ENCODE assay signal across 27 cellular contexts in the genomic region with DNA sequence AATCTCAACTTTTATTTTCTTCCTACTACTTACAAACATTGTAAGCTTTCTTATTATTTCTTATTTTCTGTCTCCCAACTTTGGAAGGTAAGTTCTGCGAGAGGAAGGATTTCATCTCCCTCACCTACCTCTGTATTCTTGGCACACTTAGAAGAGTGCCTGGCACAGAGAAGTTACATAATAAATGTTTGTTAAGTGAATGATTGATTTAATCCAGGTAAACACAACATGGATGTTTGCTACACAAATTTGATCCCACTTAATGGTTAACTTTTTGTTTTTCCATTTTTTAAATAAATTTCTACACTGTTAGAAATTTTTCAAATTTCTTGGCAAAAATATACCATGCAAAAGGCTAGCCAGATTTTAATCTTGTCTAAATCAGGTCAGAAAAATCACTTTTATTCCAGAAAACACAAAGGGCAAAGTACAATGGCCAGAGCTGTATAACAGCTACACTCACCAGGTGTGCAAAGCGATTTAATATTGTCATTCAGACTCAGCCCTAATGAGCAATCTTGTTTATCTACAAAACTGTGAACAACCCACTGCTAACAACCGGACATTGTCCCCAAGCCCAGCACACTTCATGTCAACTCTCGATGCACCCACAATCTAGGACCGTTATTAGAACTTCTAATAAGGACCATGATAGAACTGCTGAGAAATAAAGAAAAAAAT.
"Had no signal": no experiment of that assay in that cellular context is flagged by ENCODE, and none has a peak within 500 bp of the region (broad histone marks: within the 10 kb centered on the region; RNA-seq: fewer than 3 reads in every experiment).

No MANE protein-coding gene starts in this region.

- H3K27me3 Mint-ChIP-seq: activated B cell treated with CpG ODN at 0.5 μM for 24 hours; activated CD4-positive, alpha-beta T cell treated with anti-CD3 and anti-CD28 coated beads for 36 hours; stimulated activated naive B cell treated with anti-CD40 and anti-IgM and Interleukin-4, amounts not matched to agents 10 μg/mL and 1 μg/mL and 100 μg/mL, for 72 hours had no signal

- H3K4me3 Mint-ChIP-seq: activated B cell treated with CpG ODN at 0.5 μM for 24 hours; activated CD4-positive, alpha-beta T cell treated with anti-CD3 and anti-CD28 coated beads for 36 hours; activated CD8-positive, alpha-beta memory T cell treated with anti-CD3 and anti-CD28 coated beads, Interleukin-2, amount 10 ng/mL, durations not matched to agents 7 days and 5 days; activated CD8-positive, alpha-beta T cell treated with anti-CD3 and anti-CD28 coated beads, Interleukin-2, amount 10 ng/mL, durations not matched to agents 7 days and 5 days; activated naive CD8-positive, alpha-beta T cell; nephron progenitor cell; stimulated activated naive B cell treated with anti-CD40 and anti-IgM and Interleukin-4, amounts not matched to agents 10 μg/mL and 1 μg/mL and 100 μg/mL, for 72 hours; T-helper 2 cell treated with Interferon-gamma antibody and Interleukin-4, amounts not matched to agents 5 μg/mL and 100 μg/mL, for 36 hours had no signal

- H3K4me3 ChIP-seq: cardiac muscle cell, heart left ventricle, left lung, psoas muscle, stomach, thyroid gland, upper lobe of right lung had no signal

- H3K4me1 Mint-ChIP-seq: activated B cell treated with CpG ODN at 0.5 μM for 24 hours; activated CD8-positive, alpha-beta memory T cell treated with anti-CD3 and anti-CD28 coated beads, Interleukin-2, amount 10 ng/mL, durations not matched to agents 7 days and 5 days had no signal

- H3K4me1 ChIP-seq: left lung, thyroid gland, upper lobe of right lung had no signal

- ATAC-seq: activated CD4-positive, alpha-beta T cell treated with anti-CD3 and anti-CD28 coated beads for 36 hours; activated CD8-positive, alpha-beta memory T cell treated with anti-CD3 and anti-CD28 coated beads, Interleukin-2, amount 10 ng/mL, durations not matched to agents 7 days and 5 days; activated CD8-positive, alpha-beta T cell treated with anti-CD3 and anti-CD28 coated beads, Interleukin-2, amount 10 ng/mL, durations not matched to agents 7 days and 5 days; esophagus mucosa; heart left ventricle; left lung; psoas muscle; stimulated activated naive B cell treated with anti-CD40 and anti-IgM and Interleukin-4, amounts not matched to agents 10 μg/mL and 1 μg/mL and 100 μg/mL, for 72 hours; upper lobe of right lung had no signal

- H3K36me3 ChIP-seq: cardiac muscle cell, heart left ventricle, left lung, neutrophil, stomach, thyroid gland, upper lobe of right lung had no signal

- H3K9me3 ChIP-seq: heart left ventricle, left lung, neutrophil, psoas muscle, stomach, thyroid gland, upper lobe of right lung had no signal

- H3K9me3 Mint-ChIP-seq: nephron progenitor cell; T-helper 2 cell treated with Interferon-gamma antibody and Interleukin-4, amounts not matched to agents 5 μg/mL and 100 μg/mL, for 36 hours had no signal

- H3K27ac ChIP-seq: cardiac muscle cell, heart left ventricle, left lung, neutrophil, psoas muscle, stomach, thyroid gland, upper lobe of right lung had no signal

- H3K27me3 ChIP-seq: cardiac muscle cell, heart left ventricle, left lung, neutrophil, stomach, thyroid gland, upper lobe of right lung had no signal

- H3K36me3 Mint-ChIP-seq: activated CD8-positive, alpha-beta memory T cell treated with anti-CD3 and anti-CD28 coated beads, Interleukin-2, amount 10 ng/mL, durations not matched to agents 7 days and 5 days had no signal

- DNase-seq: activated B cell treated with CpG ODN at 0.5 μM for 24 hours; activated CD4-positive, alpha-beta T cell treated with anti-CD3 and anti-CD28 coated beads for 36 hours; activated CD8-positive, alpha-beta memory T cell treated with anti-CD3 and anti-CD28 coated beads, Interleukin-2, amount 10 ng/mL, durations not matched to agents 7 days and 5 days; activated CD8-positive, alpha-beta T cell treated with anti-CD3 and anti-CD28 coated beads, Interleukin-2, amount 10 ng/mL, durations not matched to agents 7 days and 5 days; activated effector memory CD4-positive, alpha-beta T cell treated with Interleukin-2 at 50 U/mL for 16 hours; activated naive CD4-positive, alpha-beta T cell treated with Interleukin-2 at 50 U/mL for 16 hours; activated T-cell treated with anti-CD3 and anti-CD28 coated beads for 4 hours; anterior cingulate cortex; cerebellar nuclear complex; cortex of kidney; foreskin fibroblast; heart left ventricle; left lung; nephron progenitor cell; psoas muscle; stimulated activated CD4-positive, alpha-beta T cell treated with anti-CD3 and anti-CD28 coated beads, Interleukin-15, amount 100 ng/mL, for 24 hours; stimulated activated CD4-positive, alpha-beta T cell treated with anti-CD3 and anti-CD28 coated beads, Interleukin-2, amount 100 ng/mL, for 24 hours; stimulated activated naive B cell treated with anti-CD40 and anti-IgM and Interleukin-4, amounts not matched to agents 10 μg/mL and 1 μg/mL and 100 μg/mL, for 72 hours; stomach; T-helper 1 cell; thyroid gland; upper lobe of right lung had no signal
